ENCODE assay signal across 1 cellular context in the genomic region with DNA sequence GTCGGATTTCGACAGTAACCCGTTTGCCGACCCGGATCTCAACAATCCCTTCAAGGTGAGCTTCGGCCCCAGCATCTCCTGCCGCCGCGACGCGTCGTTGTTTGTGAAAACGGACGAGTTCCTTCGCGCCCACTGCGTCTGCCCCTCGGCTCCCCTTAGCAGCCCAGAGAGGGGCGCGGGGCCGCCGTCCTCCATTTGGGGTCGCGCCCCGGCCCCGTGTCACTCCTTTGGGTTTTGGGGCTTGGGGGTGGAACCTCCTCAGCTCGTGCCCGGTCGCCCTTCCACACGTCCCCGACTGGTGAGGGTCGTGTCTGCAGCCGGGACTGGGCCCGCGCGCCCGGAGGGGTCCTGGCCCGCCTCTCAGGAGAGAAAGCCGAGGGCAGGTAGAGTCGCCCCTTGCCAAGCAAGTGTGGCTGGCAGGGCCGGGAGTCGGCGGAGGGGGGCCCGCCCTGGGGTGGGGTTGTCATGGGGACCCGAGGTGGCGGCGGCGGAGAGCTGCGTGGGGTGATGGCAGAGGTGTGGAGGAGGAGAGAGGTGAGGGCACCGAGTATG.
TF ChIP-seq lines count a peak whose summit lies in the region.

No MANE protein-coding gene starts in this region.

TF ChIP-seq in HepG2, 621 proteins besides CTCF, POLR2A, EP300 and RAD21 (continued from another document and continues in another):
- TF ChIP-seq, protein P1, sequence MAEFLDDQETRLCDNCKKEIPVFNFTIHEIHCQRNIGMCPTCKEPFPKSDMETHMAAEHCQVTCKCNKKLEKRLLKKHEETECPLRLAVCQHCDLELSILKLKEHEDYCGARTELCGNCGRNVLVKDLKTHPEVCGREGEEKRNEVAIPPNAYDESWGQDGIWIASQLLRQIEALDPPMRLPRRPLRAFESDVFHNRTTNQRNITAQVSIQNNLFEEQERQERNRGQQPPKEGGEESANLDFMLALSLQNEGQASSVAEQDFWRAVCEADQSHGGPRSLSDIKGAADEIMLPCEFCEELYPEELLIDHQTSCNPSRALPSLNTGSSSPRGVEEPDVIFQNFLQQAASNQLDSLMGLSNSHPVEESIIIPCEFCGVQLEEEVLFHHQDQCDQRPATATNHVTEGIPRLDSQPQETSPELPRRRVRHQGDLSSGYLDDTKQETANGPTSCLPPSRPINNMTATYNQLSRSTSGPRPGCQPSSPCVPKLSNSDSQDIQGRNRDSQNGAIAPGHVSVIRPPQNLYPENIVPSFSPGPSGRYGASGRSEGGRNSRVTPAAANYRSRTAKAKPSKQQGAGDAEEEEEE (CRISPR knock-in tag; IDR thresholded peaks at IDR 0.05; ENCODE audit: borderline replicate concordance), result no peak
- TF ChIP-seq ZNF788 (CRISPR knock-in tag; IDR thresholded peaks at IDR 0.05; ENCODE audit: borderline replicate concordance) (peak; percentile 81), FOXA3 (CRISPR knock-in tag; IDR thresholded peaks at IDR 0.05) (no peak), PAX8 (CRISPR knock-in tag; IDR thresholded peaks at IDR 0.05; ENCODE audit: borderline replicate concordance) (no peak; the same call in 1 of the 2 replicates), ZFP62 (CRISPR knock-in tag; IDR thresholded peaks at IDR 0.05) (no peak), ZNF558 (CRISPR knock-in tag; IDR thresholded peaks at IDR 0.05; ENCODE audit: borderline replicate concordance) (no peak), TOPORS (CRISPR knock-in tag; IDR thresholded peaks at IDR 0.05) (no peak), ZGPAT (CRISPR knock-in tag; IDR thresholded peaks at IDR 0.05) (no peak; the same call in 1 of the 2 replicates), ZNF326 (CRISPR knock-in tag; IDR thresholded peaks at IDR 0.05; ENCODE audit: borderline replicate concordance) (no peak), KDM3A (CRISPR knock-in tag; IDR thresholded peaks at IDR 0.05; ENCODE audit: low read depth) (no peak; the same call in 1 of the 2 replicates), KDM1A (CRISPR knock-in tag; IDR thresholded peaks at IDR 0.05) (no peak), RELA (CRISPR knock-in tag; IDR thresholded peaks at IDR 0.05) (no peak), ZNF841 (CRISPR knock-in tag; IDR thresholded peaks at IDR 0.05; ENCODE audit: borderline replicate concordance) (no peak), ZNF274 (CRISPR knock-in tag; IDR thresholded peaks at IDR 0.05) (peak; percentile 61; the same call in 1 of the 2 replicates), POGK (CRISPR knock-in tag; conservative IDR thresholded peaks at IDR 0.05) (no peak; the same call in none of the 2 replicates), ZNF576 (CRISPR knock-in tag; IDR thresholded peaks at IDR 0.05) (0 out of 2 replicates have a peak, but pooled peaks have one; percentile 56), ZNF598 (CRISPR knock-in tag; IDR thresholded peaks at IDR 0.05; ENCODE audit: borderline replicate concordance) (peak; percentile 74; the same call in 1 of the 2 replicates), ZNF225 (CRISPR knock-in tag; IDR thresholded peaks at IDR 0.05) (no peak), ZNF407 (CRISPR knock-in tag; IDR thresholded peaks at IDR 0.05; ENCODE audit: not compliant biosample characterization) (peak; percentile 22), MTA3 (CRISPR knock-in tag; IDR thresholded peaks at IDR 0.05) (no peak), KLF6 (CRISPR knock-in tag; IDR thresholded peaks at IDR 0.05) (0 out of 2 replicates have a peak, but pooled peaks have one; percentile 3), ZNF619 (CRISPR knock-in tag; IDR thresholded peaks at IDR 0.05) (no peak), SKI (IDR thresholded peaks at IDR 0.05; ENCODE audit: partially characterized antibody) (no peak), MTERF4 (CRISPR knock-in tag; IDR thresholded peaks at IDR 0.05) (no peak), ZBTB39 (CRISPR knock-in tag; IDR thresholded peaks at IDR 0.05) (no peak), CENPX (CRISPR knock-in tag; IDR thresholded peaks at IDR 0.05) (no peak), HNRNPH1 (optimal IDR thresholded peaks at IDR 0.05; ENCODE audit: low read depth, low read length) (no peak), ZKSCAN8 (CRISPR knock-in tag; IDR thresholded peaks at IDR 0.05; ENCODE audit: borderline replicate concordance) (no peak), HMG20B (CRISPR knock-in tag; conservative IDR thresholded peaks at IDR 0.05) (no peak), NFATC3 (CRISPR knock-in tag; IDR thresholded peaks at IDR 0.05) (no peak), NFE2 (CRISPR knock-in tag; IDR thresholded peaks at IDR 0.05) (no peak), ZNF879 (CRISPR knock-in tag; IDR thresholded peaks at IDR 0.05) (no peak; the same call in none of the 2 replicates), ARNT2 (CRISPR knock-in tag; IDR thresholded peaks at IDR 0.05; ENCODE audit: low read depth) (0 out of 2 replicates have a peak, but pooled peaks have one; percentile 31), EED (CRISPR knock-in tag; IDR thresholded peaks at IDR 0.05) (no peak)
- TF ChIP-seq, protein P2, sequence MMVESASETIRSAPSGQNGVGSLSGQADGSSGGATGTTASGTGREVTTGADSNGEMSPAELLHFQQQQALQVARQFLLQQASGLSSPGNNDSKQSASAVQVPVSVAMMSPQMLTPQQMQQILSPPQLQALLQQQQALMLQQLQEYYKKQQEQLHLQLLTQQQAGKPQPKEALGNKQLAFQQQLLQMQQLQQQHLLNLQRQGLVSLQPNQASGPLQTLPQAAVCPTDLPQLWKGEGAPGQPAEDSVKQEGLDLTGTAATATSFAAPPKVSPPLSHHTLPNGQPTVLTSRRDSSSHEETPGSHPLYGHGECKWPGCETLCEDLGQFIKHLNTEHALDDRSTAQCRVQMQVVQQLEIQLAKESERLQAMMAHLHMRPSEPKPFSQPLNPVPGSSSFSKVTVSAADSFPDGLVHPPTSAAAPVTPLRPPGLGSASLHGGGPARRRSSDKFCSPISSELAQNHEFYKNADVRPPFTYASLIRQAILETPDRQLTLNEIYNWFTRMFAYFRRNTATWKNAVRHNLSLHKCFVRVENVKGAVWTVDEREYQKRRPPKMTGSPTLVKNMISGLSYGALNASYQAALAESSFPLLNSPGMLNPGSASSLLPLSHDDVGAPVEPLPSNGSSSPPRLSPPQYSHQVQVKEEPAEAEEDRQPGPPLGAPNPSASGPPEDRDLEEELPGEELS (CRISPR knock-in tag; IDR thresholded peaks at IDR 0.05), result 0 out of 2 replicates have a peak, but pooled peaks have one; percentile 2
- TF ChIP-seq, protein P3, sequence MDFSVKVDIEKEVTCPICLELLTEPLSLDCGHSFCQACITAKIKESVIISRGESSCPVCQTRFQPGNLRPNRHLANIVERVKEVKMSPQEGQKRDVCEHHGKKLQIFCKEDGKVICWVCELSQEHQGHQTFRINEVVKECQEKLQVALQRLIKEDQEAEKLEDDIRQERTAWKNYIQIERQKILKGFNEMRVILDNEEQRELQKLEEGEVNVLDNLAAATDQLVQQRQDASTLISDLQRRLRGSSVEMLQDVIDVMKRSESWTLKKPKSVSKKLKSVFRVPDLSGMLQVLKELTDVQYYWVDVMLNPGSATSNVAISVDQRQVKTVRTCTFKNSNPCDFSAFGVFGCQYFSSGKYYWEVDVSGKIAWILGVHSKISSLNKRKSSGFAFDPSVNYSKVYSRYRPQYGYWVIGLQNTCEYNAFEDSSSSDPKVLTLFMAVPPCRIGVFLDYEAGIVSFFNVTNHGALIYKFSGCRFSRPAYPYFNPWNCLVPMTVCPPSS (IDR thresholded peaks at IDR 0.05), result no peak
- TF ChIP-seq, protein P4, sequence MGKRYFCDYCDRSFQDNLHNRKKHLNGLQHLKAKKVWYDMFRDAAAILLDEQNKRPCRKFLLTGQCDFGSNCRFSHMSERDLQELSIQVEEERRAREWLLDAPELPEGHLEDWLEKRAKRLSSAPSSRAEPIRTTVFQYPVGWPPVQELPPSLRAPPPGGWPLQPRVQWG (CRISPR knock-in tag; IDR thresholded peaks at IDR 0.05; ENCODE audit: borderline replicate concordance, low read depth), result no peak
